ENCODE assay signal across 8 cellular contexts in genomic region chr17:60677308-60678117, GRCh38. TPM values are rescaled to one million over a fixed set of nuclear protein-coding genes. Genes with fewer than 3 reads are reported as not detected.
DNase-seq lines count a peak whose midpoint lies in the region; ATAC-seq and TF ChIP-seq lines count a peak whose summit lies in the region.

BCAS3 (plus strand) TSS chr17:60677851.

- H3K27me3 ChIP-seq in AG04450 (ENCODE audit: control insufficient read depth, insufficient read depth, low read length): no peaks in the 10 kb centered on the region

- CTCF ChIA-PET in AG04450 (lab: Charles Lee) (interaction anchor here (0.9 kb wide), 1 partner anchor 324 kb away, joined by 3 read pairs; no protein-coding TSS in a partner anchor), WTC11 (lab: Charles Lee) (interaction anchor here (0.6 to 1.5 kb wide), 7 partner anchors 39 to 1432 kb away, joined by 3 to 5 read pairs (median 3); partner anchors contain the start of gene PPM1D)

- ATAC-seq in GM18909 (IDR thresholded peaks at IDR 0.05; ENCODE audit: poor library complexity, unreplicated experiment) (peak; percentile 97), HG03175 (IDR thresholded peaks at IDR 0.05; ENCODE audit: unreplicated experiment) (peak; percentile 96), WTC11 (peak; percentile 97)

- no peak for TF ChIP-seq CTCF in AG04450 (IDR thresholded peaks at IDR 0.05; ENCODE audit: low read depth, low read length)
- no peak for TF ChIP-seq CTCF in WTC11 (IDR thresholded peaks at IDR 0.05)

- DNase-seq in AG04450 (ENCODE audit: low read depth, low spot score) (peak; percentile 98), NCI-H226 (peak; percentile 98), WTC11 (ENCODE audit: low spot score) (peak; percentile 99), iris pigment epithelial cell (ENCODE audit: low read depth) (peak; percentile 100)
- peak; percentile 97 for DNase-seq in central memory CD4-positive, alpha-beta T cell
- DNase-seq in stimulated activated CD4-positive, alpha-beta T cell treated with anti-CD3 and anti-CD28 coated beads, Interleukin-12 subunit alpha, Interleukin-12 subunit beta, amount 100 ng/mL, for 24 hours (ENCODE audit: low read depth in 2 of 2): peak; percentile 95

- peak within 1 kb of the TSS; percentile 61 for H3K27ac ChIP-seq in AG04450 (ENCODE audit: low read depth, low read length)

- H3K27ac Mint-ChIP-seq in WTC11: peak within 1 kb of the TSS; percentile 97

- H3K4me3 ChIP-seq in AG04450 (ENCODE audit: low read depth, low read length): peak within 1 kb of the TSS; percentile 89

- H3K4me1 Mint-ChIP-seq in WTC11: peaks cover 6% of the 10 kb centered on the region

- H3K9me3 Mint-ChIP-seq in WTC11: peaks cover 10% of the 10 kb centered on the region

- peak within 1 kb of the TSS; percentile 99 for H3K4me3 Mint-ChIP-seq in WTC11

- H3K27me3 Mint-ChIP-seq in WTC11 (ENCODE audit: low read depth): no peaks in the 10 kb centered on the region

- H3K9me3 ChIP-seq in AG04450 (ENCODE audit: control insufficient read depth, insufficient read depth, low read length): no peaks in the 10 kb centered on the region; the same call in 1 of the 2 replicates

- no peaks in the 10 kb centered on the region for H3K36me3 Mint-ChIP-seq in WTC11

- POLR2A ChIA-PET in AG04450 (lab: Yijun Ruan, JAX) (interaction anchor here (0.5 to 1.1 kb wide), 6 partner anchors 29 to 1215 kb away, joined by 3 to 6 read pairs (median 3); partner anchors contain the start of gene PPM1D), WTC11 (lab: Charles Lee) (interaction anchor here (0.6 to 1.1 kb wide), 2 partner anchors 78 to 278 kb away, joined by 3 read pairs; no protein-coding TSS in a partner anchor)

TF ChIP-seq in WTC11, 78 proteins besides CTCF, POLR2A, EP300 and RAD21:
- TF ChIP-seq FOXP4 (CRISPR knock-in tag; IDR thresholded peaks at IDR 0.05): 0 out of 2 replicates have a peak, but pooled peaks have one; percentile 35
- TF ChIP-seq GRHL2 (CRISPR knock-in tag; IDR thresholded peaks at IDR 0.05; ENCODE audit: insufficient replicate concordance, severe bottlenecking): no peak
- no peak for TF ChIP-seq ATF1 (CRISPR knock-in tag; IDR thresholded peaks at IDR 0.05)
- peak; percentile 26; the same call in 1 of the 2 replicates for TF ChIP-seq GABPB1 (CRISPR knock-in tag; IDR thresholded peaks at IDR 0.05)
- TF ChIP-seq USF1 (CRISPR knock-in tag; IDR thresholded peaks at IDR 0.05): peak; percentile 92
- TF ChIP-seq FOXK1 (CRISPR knock-in tag; IDR thresholded peaks at IDR 0.05): peak; percentile 100
- peak; percentile 92 for TF ChIP-seq USF2 (CRISPR knock-in tag; IDR thresholded peaks at IDR 0.05)
- TF ChIP-seq SOX15 (CRISPR knock-in tag; IDR thresholded peaks at IDR 0.05): no peak
- TF ChIP-seq ZNF425 (CRISPR knock-in tag; conservative IDR thresholded peaks at IDR 0.05): no peak
- TF ChIP-seq SP1 (CRISPR knock-in tag; conservative IDR thresholded peaks at IDR 0.05): peak; percentile 73; the same call in 1 of the 2 replicates
- peak; percentile 99 for TF ChIP-seq NFYB (CRISPR knock-in tag; conservative IDR thresholded peaks at IDR 0.05; ENCODE audit: low read depth)
- no peak for TF ChIP-seq ZNF416 (CRISPR knock-in tag; IDR thresholded peaks at IDR 0.05)
- peak; percentile 92 for TF ChIP-seq MAX (CRISPR knock-in tag; IDR thresholded peaks at IDR 0.05)
- TF ChIP-seq ARID4B (CRISPR knock-in tag; IDR thresholded peaks at IDR 0.05; ENCODE audit: borderline replicate concordance): peak; percentile 59; the same call in 1 of the 2 replicates
- TF ChIP-seq FOXP1 (CRISPR knock-in tag; IDR thresholded peaks at IDR 0.05; ENCODE audit: borderline replicate concordance): 0 out of 2 replicates have a peak, but pooled peaks have one; percentile 41

RNA-seq across cellular contexts. Expression of gene BCAS3, which starts in this region (rescaled TPM):
- polyA plus RNA-seq in AG04450 (2011; rRNA removed): 17.5 and 24.9 TPM in 2 replicates
- 88.8 and 110 TPM in 2 replicates for polyA minus RNA-seq in AG04450 (2011; rRNA and poly(A)+ RNA removed)
- total RNA-seq in WTC11 (2021): 15.5 to 19.8 TPM (median 17.8 TPM) in 3 replicates

Comparison
In these comparisons a context has a peak if more than half of its experiments do, and no peak if none do; other contexts are left out.
1. Peak in every context shown above with its lines: DNase-seq, ATAC-seq, H3K4me3 ChIP-seq and H3K27ac ChIP-seq.